1 cellular context compared by ENCODE assay signal in genomic region chr3:170785454-170785853, GRCh38.
TF ChIP-seq lines count a peak whose summit lies in the region.

No MANE protein-coding gene starts in this region.

TF ChIP-seq in K562, 482 proteins besides CTCF, POLR2A, EP300 and RAD21 (continued from another document and continues in another):
- TF ChIP-seq ZBTB34 (CRISPR knock-in tag; IDR thresholded peaks at IDR 0.05), result no peak
- no peak for TF ChIP-seq BRD9 (IDR thresholded peaks at IDR 0.05; ENCODE audit: low read depth, partially characterized antibody)
- no peak for TF ChIP-seq HNRNPUL1 (IDR thresholded peaks at IDR 0.05; ENCODE audit: low read length)
- no peak for TF ChIP-seq SIN3B (IDR thresholded peaks at IDR 0.05; ENCODE audit: low read depth)
- no peak for TF ChIP-seq TCF7 (IDR thresholded peaks at IDR 0.05; ENCODE audit: borderline replicate concordance)
- peak; percentile 37 to 42; a peak in 1 of 4 replicates for TF ChIP-seq TRIM24 (IDR thresholded peaks at IDR 0.05)
- peak; percentile 90; the same call in 1 of the 2 replicates for TF ChIP-seq LARP7 (IDR thresholded peaks at IDR 0.05)
- 0 out of 2 replicates have a peak, but pooled peaks have one; percentile 57 for TF ChIP-seq ZBTB2 (IDR thresholded peaks at IDR 0.05)
- no peak for TF ChIP-seq POLR2B (IDR thresholded peaks at IDR 0.05; ENCODE audit: low read depth, partially characterized antibody)
- no peak; the same call in 1 of the 2 replicates for TF ChIP-seq MTA1 (IDR thresholded peaks at IDR 0.05; ENCODE audit: borderline replicate concordance)
- TF ChIP-seq SMARCA4 (IDR thresholded peaks at IDR 0.05), result peak; percentile 59
- TF ChIP-seq ASH1L (IDR thresholded peaks at IDR 0.05; ENCODE audit: borderline replicate concordance, low read depth, partially characterized antibody), result no peak
- peak; percentile 42; the same call in 1 of the 2 replicates for TF ChIP-seq MYBL2 (IDR thresholded peaks at IDR 0.05; ENCODE audit: low read depth)
- TF ChIP-seq MYBL2 (CRISPR knock-in tag; IDR thresholded peaks at IDR 0.05; ENCODE audit: borderline replicate concordance), result no peak
- peak; percentile 76; the same call in 1 of the 2 replicates for TF ChIP-seq HLTF (IDR thresholded peaks at IDR 0.05)
- no peak for TF ChIP-seq JUN (IDR thresholded peaks at IDR 0.05; ENCODE audit: borderline replicate concordance, low read depth, low read length)
- no peak for TF ChIP-seq JUN (CRISPR knock-in tag; IDR thresholded peaks at IDR 0.05; ENCODE audit: borderline replicate concordance)
- TF ChIP-seq ZNF184 (CRISPR knock-in tag; IDR thresholded peaks at IDR 0.05), result no peak
- no peak for TF ChIP-seq USF1 (CRISPR knock-in tag; IDR thresholded peaks at IDR 0.05)
- TF ChIP-seq PCBP2 (IDR thresholded peaks at IDR 0.05; ENCODE audit: low read depth, low read length, poor library complexity, severe bottlenecking), result no peak
- TF ChIP-seq UBTF (IDR thresholded peaks at IDR 0.05; ENCODE audit: borderline replicate concordance in 1 of 2, low read depth in 2 of 2, low read length in 2 of 2), result no peak
- TF ChIP-seq MLLT1 (IDR thresholded peaks at IDR 0.05), result no peak
- no peak for TF ChIP-seq FOXM1 (IDR thresholded peaks at IDR 0.05; ENCODE audit: low read depth)
- TF ChIP-seq FOXM1 (CRISPR knock-in tag; IDR thresholded peaks at IDR 0.05; ENCODE audit: low read depth), result no peak
- no peak for TF ChIP-seq SPI1 (IDR thresholded peaks at IDR 0.05; ENCODE audit: borderline replicate concordance, low read depth, low read length)
- TF ChIP-seq XRCC5 (IDR thresholded peaks at IDR 0.05; ENCODE audit: low read depth, low read length), result no peak
- no peak for TF ChIP-seq JUND (IDR thresholded peaks at IDR 0.05; ENCODE audit: borderline replicate concordance, low read depth, low read length)
- TF ChIP-seq JUND (tag; IDR thresholded peaks at IDR 0.05; ENCODE audit: borderline replicate concordance, low read depth, low read length), result no peak
- peak; percentile 48; the same call in 1 of the 2 replicates for TF ChIP-seq PHB2 (IDR thresholded peaks at IDR 0.05; ENCODE audit: low read depth)
- TF ChIP-seq XRCC3 (IDR thresholded peaks at IDR 0.05), result no peak
- no peak for TF ChIP-seq E2F8 (IDR thresholded peaks at IDR 0.05; ENCODE audit: low read depth, partially characterized antibody)
- TF ChIP-seq ARNT (IDR thresholded peaks at IDR 0.05), result peak in 1 of 2 experiments; percentile 52; a peak in 1 of 4 replicates
- peak; percentile 73 for TF ChIP-seq ARID2 (IDR thresholded peaks at IDR 0.05)
- no peak for TF ChIP-seq ZNF3 (CRISPR knock-in tag; IDR thresholded peaks at IDR 0.05)
- no peak for TF ChIP-seq ZNF263 (CRISPR knock-in tag; IDR thresholded peaks at IDR 0.05; ENCODE audit: borderline replicate concordance)
- peak; percentile 32; the same call in 1 of the 2 replicates for TF ChIP-seq SMARCE1 (IDR thresholded peaks at IDR 0.05)
- TF ChIP-seq CBX1 (IDR thresholded peaks at IDR 0.05; ENCODE audit: low read depth), result no peak
- no peak for TF ChIP-seq ZNF146 (CRISPR knock-in tag; IDR thresholded peaks at IDR 0.05; ENCODE audit: unreplicated experiment)
- TF ChIP-seq LEF1 (IDR thresholded peaks at IDR 0.05), result no peak
- no peak for TF ChIP-seq HMGN3 (IDR thresholded peaks at IDR 0.05; ENCODE audit: borderline replicate concordance, extremely low read depth, insufficient read length, low read depth, low read length)
- 0 out of 4 replicates have a peak, but pooled peaks of 1 of the 2 experiments have one; percentile 28 for TF ChIP-seq HDAC1 (IDR thresholded peaks at IDR 0.05)
- no peak for TF ChIP-seq ZFP30 (CRISPR knock-in tag; IDR thresholded peaks at IDR 0.05; ENCODE audit: borderline replicate concordance)
- no peak for TF ChIP-seq DLX4 (CRISPR knock-in tag; IDR thresholded peaks at IDR 0.05)
- TF ChIP-seq ZKSCAN3 (CRISPR knock-in tag; IDR thresholded peaks at IDR 0.05), result no peak
- no peak for TF ChIP-seq SMAD3 (CRISPR knock-in tag; conservative IDR thresholded peaks at IDR 0.05)
- TF ChIP-seq SREBF1 (IDR thresholded peaks at IDR 0.05; ENCODE audit: borderline replicate concordance, low read depth, low read length), result no peak
- TF ChIP-seq HSF4 (CRISPR knock-in tag; IDR thresholded peaks at IDR 0.05; ENCODE audit: borderline replicate concordance), result no peak
- TF ChIP-seq ZNF239 (CRISPR knock-in tag; IDR thresholded peaks at IDR 0.05), result no peak
- no peak for TF ChIP-seq NONO (IDR thresholded peaks at IDR 0.05; ENCODE audit: low read depth in 2 of 2, low read length in 1 of 2)
- TF ChIP-seq ZNF778 (CRISPR knock-in tag; IDR thresholded peaks at IDR 0.05), result no peak
- TF ChIP-seq ZNF407 (IDR thresholded peaks at IDR 0.05; ENCODE audit: low read depth), result peak; percentile 51; the same call in 1 of the 2 replicates
- no peak for TF ChIP-seq CEBPB (tag; IDR thresholded peaks at IDR 0.05)
